ENCODE assay signal across 21 cellular contexts in the genomic region with DNA sequence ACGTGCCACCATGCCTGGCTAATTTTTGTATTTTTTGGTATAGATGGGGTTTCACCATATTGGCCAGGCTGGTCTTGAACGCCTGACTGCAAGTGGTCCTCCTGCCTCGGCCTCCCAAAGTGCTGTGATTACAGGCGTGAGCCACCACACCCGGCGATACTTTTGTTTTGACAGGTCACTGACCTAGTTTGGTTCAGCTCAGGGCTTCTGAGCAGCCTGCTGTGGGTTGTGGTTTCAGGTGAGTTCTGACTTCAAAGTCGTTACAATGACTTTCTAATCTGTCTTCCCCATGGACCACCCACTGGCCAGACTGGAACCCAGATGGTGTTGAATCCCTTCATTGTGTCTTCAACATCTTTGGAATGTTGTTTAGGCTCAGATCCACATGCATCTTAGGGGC.
A peak's percentile ranks its signal among the peaks of the same experiment; 100 is the strongest.
DNase-seq lines count a peak whose midpoint lies in the region; ATAC-seq, FAIRE-seq and TF ChIP-seq lines count a peak whose summit lies in the region.
"Had no signal": no experiment of that assay in that cellular context is flagged by ENCODE, and none has a peak within 500 bp of the region (broad histone marks: within the 10 kb centered on the region; RNA-seq: fewer than 3 reads in every experiment).

No MANE protein-coding gene starts in this region.

- no peak overlapping the region for H3K27ac ChIP-seq in mesendoderm (ENCODE audit: low read depth, low read length)
- H3K27ac ChIP-seq: colonic mucosa, foreskin keratinocyte, ovary, VCaP had no signal

- no peak overlapping the region for H2BK120ac ChIP-seq in mesendoderm (ENCODE audit: low read depth, low read length)

- H4K5ac ChIP-seq in mesendoderm (ENCODE audit: low read length) = no peak overlapping the region

- no peaks in the 10 kb centered on the region for H3K36me3 ChIP-seq in mesendoderm (ENCODE audit: control insufficient read depth, insufficient read depth, low read length)
- H3K36me3 ChIP-seq: colonic mucosa, ovary had no signal

- no peak overlapping the region for H3K4me2 ChIP-seq in mesendoderm (ENCODE audit: low read length)

- DNase-seq in activated CD4-positive, alpha-beta T cell treated with anti-CD3 and anti-CD28 coated beads, Interleukin-2, amount 10 ng/mL, durations not matched to agents 24 days and 14 days = peak; percentile 61
- no peak for DNase-seq in activated CD4-positive, alpha-beta T cell treated with anti-CD3 and anti-CD28 coated beads, Interleukin-2, amount 50 U/mL, for 4 hours
- DNase-seq in GM12892 (ENCODE audit: insufficient read length) = peak; percentile 42
- peak; percentile 37 for DNase-seq in activated CD8-positive, alpha-beta T cell treated with anti-CD3 and anti-CD28 coated beads, Interleukin-2, amount 10 ng/mL, durations not matched to agents 7 days and 5 days
- DNase-seq in mesendoderm = peak; percentile 76
- no peak for DNase-seq in NCI-H2081 treated with DMSO at 0.1 percent for 48 hours (lab: John Stamatoyannopoulos, UW)
- DNase-seq in nucleus accumbens (lab: John Stamatoyannopoulos, UW) = no peak
- DNase-seq: colonic mucosa; EL; foreskin keratinocyte; left ventricle myocardium superior; NCI-H226; ovary; stimulated activated naive CD4-positive, alpha-beta T cell; SW 1271 had no signal

- peak; percentile 33 for ATAC-seq in activated CD8-positive, alpha-beta T cell treated with anti-CD3 and anti-CD28 coated beads, Interleukin-2, amount 10 ng/mL, durations not matched to agents 7 days and 5 days
- no peak for ATAC-seq in GM21381 (IDR thresholded peaks at IDR 0.05; ENCODE audit: unreplicated experiment)
- ATAC-seq: foreskin keratinocyte, HCT116, left ventricle myocardium superior had no signal

- no peak overlapping the region for H3K4me3 ChIP-seq in mesendoderm (ENCODE audit: low read length)
- H3K4me3 ChIP-seq: colonic mucosa, ovary had no signal

- H3K27me3 ChIP-seq in mesendoderm (ENCODE audit: insufficient read depth, low read length, poor library complexity) = no peaks in the 10 kb centered on the region
- H3K27me3 ChIP-seq: colonic mucosa, foreskin keratinocyte, ovary had no signal

- CTCF ChIA-PET in activated CD8-positive, alpha-beta T cell treated with anti-CD3 and anti-CD28 coated beads, Interleukin-2, amount 10 ng/mL, durations not matched to agents 7 days and 5 days (lab: Charles Lee) = no interaction called here

- peaks cover 7% of the 10 kb centered on the region for H3K27me3 Mint-ChIP-seq in activated CD4-positive, alpha-beta T cell treated with anti-CD3 and anti-CD28 coated beads, Interleukin-2, amount 10 ng/mL, durations not matched to agents 24 days and 14 days
- peaks cover 22% of the 10 kb centered on the region for H3K27me3 Mint-ChIP-seq in activated CD8-positive, alpha-beta T cell treated with anti-CD3 and anti-CD28 coated beads, Interleukin-2, amount 10 ng/mL, durations not matched to agents 7 days and 5 days (ENCODE audit: low read depth)

- no peaks in the 10 kb centered on the region for H3K79me1 ChIP-seq in mesendoderm (ENCODE audit: low read length)

- H4K8ac ChIP-seq in mesendoderm (ENCODE audit: low read depth, low read length) = no peak overlapping the region

- H3K9me3 Mint-ChIP-seq in activated CD4-positive, alpha-beta T cell treated with anti-CD3 and anti-CD28 coated beads, Interleukin-2, amount 10 ng/mL, durations not matched to agents 24 days and 14 days = no peaks in the 10 kb centered on the region
- no peaks in the 10 kb centered on the region for H3K9me3 Mint-ChIP-seq in activated CD8-positive, alpha-beta T cell treated with anti-CD3 and anti-CD28 coated beads, Interleukin-2, amount 10 ng/mL, durations not matched to agents 7 days and 5 days (ENCODE audit: insufficient read depth)
- H3K9me3 Mint-ChIP-seq: type B pancreatic cell had no signal

- H3K36me3 Mint-ChIP-seq in activated CD4-positive, alpha-beta T cell treated with anti-CD3 and anti-CD28 coated beads, Interleukin-2, amount 10 ng/mL, durations not matched to agents 24 days and 14 days (ENCODE audit: low read depth) = no peaks in the 10 kb centered on the region
- no peaks in the 10 kb centered on the region for H3K36me3 Mint-ChIP-seq in activated CD8-positive, alpha-beta T cell treated with anti-CD3 and anti-CD28 coated beads, Interleukin-2, amount 10 ng/mL, durations not matched to agents 7 days and 5 days (ENCODE audit: low read depth)
- H3K36me3 Mint-ChIP-seq: type B pancreatic cell had no signal

- H3K27ac Mint-ChIP-seq in activated CD4-positive, alpha-beta T cell treated with anti-CD3 and anti-CD28 coated beads, Interleukin-2, amount 10 ng/mL, durations not matched to agents 24 days and 14 days = peak overlapping the region; percentile 37
- peak overlapping the region; percentile 50 for H3K27ac Mint-ChIP-seq in activated CD8-positive, alpha-beta T cell treated with anti-CD3 and anti-CD28 coated beads, Interleukin-2, amount 10 ng/mL, durations not matched to agents 7 days and 5 days
- H3K27ac Mint-ChIP-seq: type B pancreatic cell had no signal

- H3K9ac ChIP-seq in mesendoderm (ENCODE audit: low read length) = no peak overlapping the region

- intact Hi-C loops in activated CD4-positive, alpha-beta T cell treated with anti-CD3 and anti-CD28 coated beads, Interleukin-2, amount 10 ng/mL, durations not matched to agents 24 days and 14 days (cut with micrococcal nuclease) = no loop called here

- no peak overlapping the region for H3K4me3 Mint-ChIP-seq in activated CD4-positive, alpha-beta T cell treated with anti-CD3 and anti-CD28 coated beads, Interleukin-2, amount 10 ng/mL, durations not matched to agents 24 days and 14 days
- no peak overlapping the region for H3K4me3 Mint-ChIP-seq in activated CD8-positive, alpha-beta T cell treated with anti-CD3 and anti-CD28 coated beads, Interleukin-2, amount 10 ng/mL, durations not matched to agents 7 days and 5 days
- H3K4me3 Mint-ChIP-seq: type B pancreatic cell had no signal

- H2BK5ac ChIP-seq in mesendoderm (ENCODE audit: low read length) = no peak overlapping the region

- no peak for TF ChIP-seq POLR2A in GM12892 (IDR thresholded peaks at IDR 0.05; ENCODE audit: low read depth, low read length)

- no peak overlapping the region for H2BK15ac ChIP-seq in mesendoderm (replicated peaks; ENCODE audit: low read depth)

- POLR2A ChIA-PET in activated CD8-positive, alpha-beta T cell treated with anti-CD3 and anti-CD28 coated beads, Interleukin-2, amount 10 ng/mL, durations not matched to agents 7 days and 5 days (lab: Charles Lee) = no interaction called here

- no peak overlapping the region for H3K4ac ChIP-seq in mesendoderm (ENCODE audit: low read depth, low read length)

- H3K79me2 ChIP-seq in mesendoderm (ENCODE audit: control insufficient read depth, insufficient read depth, low read length) = no peaks in the 10 kb centered on the region

- FAIRE-seq in GM12892 (lab: Jason Lieb, UNC) = peak; percentile 30
- FAIRE-seq: A204.1, astrocyte had no signal

- H3K56ac ChIP-seq in mesendoderm (ENCODE audit: low read length) = no peak overlapping the region

- no peak overlapping the region for H3K23ac ChIP-seq in mesendoderm (ENCODE audit: low read length)

- no peak overlapping the region for H3K18ac ChIP-seq in mesendoderm (ENCODE audit: low read length)

- no CpG with 5 or more reads among the region's 7 CpGs for WGBS in mesendoderm (ENCODE audit: extremely low coverage, insufficient coverage, low lambda C conversion rate)

- no peak overlapping the region for H2AK5ac ChIP-seq in mesendoderm (ENCODE audit: low read length)

- peaks cover 6% of the 10 kb centered on the region for H3K4me1 Mint-ChIP-seq in activated CD4-positive, alpha-beta T cell treated with anti-CD3 and anti-CD28 coated beads, Interleukin-2, amount 10 ng/mL, durations not matched to agents 24 days and 14 days
- peaks cover 8% of the 10 kb centered on the region for H3K4me1 Mint-ChIP-seq in activated CD8-positive, alpha-beta T cell treated with anti-CD3 and anti-CD28 coated beads, Interleukin-2, amount 10 ng/mL, durations not matched to agents 7 days and 5 days (ENCODE audit: low read depth)

- no peaks in the 10 kb centered on the region for H3K4me1 ChIP-seq in mesendoderm (ENCODE audit: control insufficient read depth, low read depth, low read length)
- H3K4me1 ChIP-seq: colonic mucosa, foreskin keratinocyte had no signal

Comparison
In these comparisons a context has a peak if more than half of its experiments do, and no peak if none do; other contexts are left out.
1. DNase-seq: peak in activated CD4-positive, alpha-beta T cell treated with anti-CD3 and anti-CD28 coated beads, Interleukin-2, amount 10 ng/mL, durations not matched to agents 24 days and 14 days (single experiment), GM12892 (single experiment), activated CD8-positive, alpha-beta T cell treated with anti-CD3 and anti-CD28 coated beads, Interleukin-2, amount 10 ng/mL, durations not matched to agents 7 days and 5 days (single experiment) and mesendoderm (single experiment); none in activated CD4-positive, alpha-beta T cell treated with anti-CD3 and anti-CD28 coated beads, Interleukin-2, amount 50 U/mL, for 4 hours (0 of 2), NCI-H2081 treated with DMSO at 0.1 percent for 48 hours (single experiment) and nucleus accumbens (0 of 56).